Comparison of ENCODE assay signal across 8 cellular contexts in genomic region chr17:31842416-31843381, GRCh38. TPM values are rescaled to one million over a fixed set of nuclear protein-coding genes. Genes with fewer than 3 reads are reported as not detected.
DNase-seq lines count a peak whose midpoint lies in the region; ATAC-seq and TF ChIP-seq lines count a peak whose summit lies in the region.

No MANE protein-coding gene starts in this region.

- H3K27ac ChIP-seq in right cardiac atrium (ENCODE audit: low read length) (peak overlapping the region; percentile 10), vagina (peak overlapping the region; percentile 27)

- H3K4me3 ChIP-seq in right cardiac atrium (ENCODE audit: low read length), result peak overlapping the region; percentile 41
- H3K4me3 ChIP-seq in vagina, result peak overlapping the region in 1 of 2 donors; percentile 14

- DNase-seq in GM04504 (ENCODE audit: low read depth) (peak; percentile 54), NCI-H1417 (lab: John Stamatoyannopoulos, UW) (peak; percentile 56 to 91 (median 69)), T-helper 1 cell (peak; percentile 15 to 60 (median 46)), anterior cingulate cortex (lab: John Stamatoyannopoulos, UW) (peak in 57 of 58 donors; percentile 3 to 84 (median 60)), right cardiac atrium (peak; percentile 76 to 89 (median 87)), pulmonary artery endothelial cell (ENCODE audit: low read depth, low spot score) (peak; percentile 56), vagina (ENCODE audit: extremely low spot score in 2 of 2) (no peak)

- 14% methylated on average over 23 of the region's 23 CpGs for WGBS in right cardiac atrium

- peak; percentile 89 to 92 for ATAC-seq in right cardiac atrium
- no peak for ATAC-seq in GM18861 (IDR thresholded peaks at IDR 0.05; ENCODE audit: unreplicated experiment)

- H3K4me1 ChIP-seq in right cardiac atrium (ENCODE audit: control insufficient read depth, insufficient read depth, low read length), result peaks cover 3% of the 10 kb centered on the region
- peaks cover 18% of the 10 kb centered on the region for H3K4me1 ChIP-seq in vagina

- H3K27me3 ChIP-seq in right cardiac atrium (ENCODE audit: control insufficient read depth, insufficient read depth) (no peaks in the 10 kb centered on the region), vagina (no peaks in the 10 kb centered on the region)

- no peaks in the 10 kb centered on the region for H3K9me3 ChIP-seq in right cardiac atrium (ENCODE audit: control insufficient read depth, low read length)
- H3K9me3 ChIP-seq in vagina, result no peaks in the 10 kb centered on the region

- TF ChIP-seq POLR2A in vagina (IDR thresholded peaks at IDR 0.05), result no peak

- TF ChIP-seq CTCF in vagina (IDR thresholded peaks at IDR 0.05), result peak; percentile 91 to 97 (median 91)

- intact Hi-C loops in right cardiac atrium (cut with DNase I) (loop anchor here (2.0 to 10.0 kb wide), 5 partner anchors 148 to 408 kb away; no protein-coding TSS in a partner anchor), vagina (cut with DNase I) (loop anchor here (5.0 kb wide), 2 partner anchors 285 to 405 kb away; no protein-coding TSS in a partner anchor)

- H3K36me3 ChIP-seq in vagina, result no peaks in the 10 kb centered on the region

RNA-seq across cellular contexts. Expression of gene COPRS, which starts 16.3 kb away (rescaled TPM):
- 10 to 100 TPM; 42.9 to 56.1 (median 46.0) TPM for total RNA-seq in right cardiac atrium
- 57.9 TPM for polyA plus RNA-seq in right cardiac atrium
- total RNA-seq in pulmonary artery endothelial cell, result 62.1 and 71.4 TPM in 2 replicates
- total RNA-seq in vagina, result 35.4 TPM

RNA-seq across cellular contexts. Expression of gene UTP6, which starts 58.8 kb away (rescaled TPM):
- total RNA-seq in right cardiac atrium (10 to 100 TPM; 25.2 to 34.5 (median 31.5) TPM), pulmonary artery endothelial cell (32.4 and 45.9 TPM in 2 replicates), vagina (28.5 TPM)
- 24.4 TPM for polyA plus RNA-seq in right cardiac atrium

Comparison
In these comparisons a context has a peak if more than half of its experiments do, and no peak if none do; other contexts are left out.
1. DNase-seq: peak in GM04504 (single experiment), NCI-H1417 (3 of 3), T-helper 1 cell (5 of 5), anterior cingulate cortex (57 of 58), right cardiac atrium (3 of 3) and pulmonary artery endothelial cell (single experiment); none in vagina (0 of 2).